Comparison of ENCODE assay signal across 1 cellular context in the genomic region with DNA sequence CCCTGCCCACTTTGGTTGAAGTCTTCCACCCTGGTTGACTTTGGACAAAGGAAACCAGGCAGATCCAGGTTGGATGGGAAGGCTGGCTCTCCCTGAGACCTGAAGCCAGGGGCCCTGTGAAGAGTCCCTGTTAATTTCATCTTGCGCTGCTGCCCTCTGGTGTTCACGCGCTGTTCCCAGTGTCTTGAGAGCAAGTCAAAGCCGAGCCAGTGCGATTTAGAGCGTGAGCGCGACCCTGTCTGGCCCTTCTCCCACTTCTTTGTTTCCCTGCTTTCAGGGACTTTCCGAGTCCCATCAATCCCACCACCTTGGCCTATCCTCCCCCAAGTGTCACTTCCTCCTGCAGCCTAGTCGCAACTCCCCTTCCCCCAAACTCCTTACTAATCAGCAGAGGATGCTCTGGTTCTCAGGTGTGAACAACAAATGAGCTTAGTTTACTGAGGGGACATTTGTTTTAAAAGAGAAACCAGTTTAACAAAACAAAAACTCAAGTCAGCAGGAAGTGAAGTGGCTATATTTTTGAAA.
TF ChIP-seq lines count a peak whose summit lies in the region.

No MANE protein-coding gene starts in this region.

TF ChIP-seq in GM12878, 131 proteins besides CTCF, POLR2A, EP300 and RAD21 (continued from another document):
- TF ChIP-seq, protein P1, sequence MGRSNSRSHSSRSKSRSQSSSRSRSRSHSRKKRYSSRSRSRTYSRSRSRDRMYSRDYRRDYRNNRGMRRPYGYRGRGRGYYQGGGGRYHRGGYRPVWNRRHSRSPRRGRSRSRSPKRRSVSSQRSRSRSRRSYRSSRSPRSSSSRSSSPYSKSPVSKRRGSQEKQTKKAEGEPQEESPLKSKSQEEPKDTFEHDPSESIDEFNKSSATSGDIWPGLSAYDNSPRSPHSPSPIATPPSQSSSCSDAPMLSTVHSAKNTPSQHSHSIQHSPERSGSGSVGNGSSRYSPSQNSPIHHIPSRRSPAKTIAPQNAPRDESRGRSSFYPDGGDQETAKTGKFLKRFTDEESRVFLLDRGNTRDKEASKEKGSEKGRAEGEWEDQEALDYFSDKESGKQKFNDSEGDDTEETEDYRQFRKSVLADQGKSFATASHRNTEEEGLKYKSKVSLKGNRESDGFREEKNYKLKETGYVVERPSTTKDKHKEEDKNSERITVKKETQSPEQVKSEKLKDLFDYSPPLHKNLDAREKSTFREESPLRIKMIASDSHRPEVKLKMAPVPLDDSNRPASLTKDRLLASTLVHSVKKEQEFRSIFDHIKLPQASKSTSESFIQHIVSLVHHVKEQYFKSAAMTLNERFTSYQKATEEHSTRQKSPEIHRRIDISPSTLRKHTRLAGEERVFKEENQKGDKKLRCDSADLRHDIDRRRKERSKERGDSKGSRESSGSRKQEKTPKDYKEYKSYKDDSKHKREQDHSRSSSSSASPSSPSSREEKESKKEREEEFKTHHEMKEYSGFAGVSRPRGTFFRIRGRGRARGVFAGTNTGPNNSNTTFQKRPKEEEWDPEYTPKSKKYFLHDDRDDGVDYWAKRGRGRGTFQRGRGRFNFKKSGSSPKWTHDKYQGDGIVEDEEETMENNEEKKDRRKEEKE (IDR thresholded peaks at IDR 0.05) = no peak
- TF ChIP-seq HCFC1 (IDR thresholded peaks at IDR 0.05; ENCODE audit: low read length) (no peak; the same call in 1 of the 2 replicates), NBN (IDR thresholded peaks at IDR 0.05) (peak; percentile 97), POLR2AphosphoS5 (IDR thresholded peaks at IDR 0.05; ENCODE audit: low read length) (peak; percentile 43; the same call in 1 of the 2 replicates), CHD2 (IDR thresholded peaks at IDR 0.05; ENCODE audit: borderline replicate concordance, low read depth, low read length) (peak; percentile 85; the same call in 1 of the 2 replicates), CREB1 (IDR thresholded peaks at IDR 0.05; ENCODE audit: low read depth) (no peak), BHLHE40 (IDR thresholded peaks at IDR 0.05; ENCODE audit: borderline replicate concordance in 1 of 2, low read depth in 2 of 2, low read length in 1 of 2) (peak; percentile 67 to 74), BACH1 (IDR thresholded peaks at IDR 0.05; ENCODE audit: borderline replicate concordance) (peak; percentile 50), MEF2B (IDR thresholded peaks at IDR 0.05; ENCODE audit: partially characterized antibody, poor library complexity, severe bottlenecking) (peak; percentile 76), MTA2 (IDR thresholded peaks at IDR 0.05; ENCODE audit: low read depth) (peak; percentile 94), BCL11A (IDR thresholded peaks at IDR 0.05; ENCODE audit: low read depth, low read length) (peak; percentile 89), TCF3 (IDR thresholded peaks at IDR 0.05; ENCODE audit: borderline replicate concordance, insufficient read depth, low read depth, low read length) (no peak), DPF2 (IDR thresholded peaks at IDR 0.05) (peak; percentile 89), SMARCA5 (IDR thresholded peaks at IDR 0.05) (peak; percentile 92), TCF12 (IDR thresholded peaks at IDR 0.05; ENCODE audit: low read depth, low read length) (peak; percentile 76), IKZF2 (IDR thresholded peaks at IDR 0.05) (peak; percentile 100), RUNX3 (IDR thresholded peaks at IDR 0.05; ENCODE audit: low read length) (no peak), IRF4 (IDR thresholded peaks at IDR 0.05; ENCODE audit: low read depth, low read length) (peak; percentile 93), PML (IDR thresholded peaks at IDR 0.05; ENCODE audit: low read length) (no peak), JUNB (IDR thresholded peaks at IDR 0.05) (no peak), YY1 (IDR thresholded peaks at IDR 0.05; ENCODE audit: low read depth, low read length) (peak; percentile 79), MXI1 (IDR thresholded peaks at IDR 0.05; ENCODE audit: low read depth, low read length) (no peak; the same call in none of the 2 replicates), PAX5 (IDR thresholded peaks at IDR 0.05; ENCODE audit: borderline replicate concordance, low read depth, low read length) (peak; percentile 86), SMAD1 (IDR thresholded peaks at IDR 0.05; ENCODE audit: low read depth, partially characterized antibody) (peak; percentile 66), ZBED1 (IDR thresholded peaks at IDR 0.05; ENCODE audit: borderline replicate concordance) (peak; percentile 73; the same call in 1 of the 2 replicates), ZSCAN29 (IDR thresholded peaks at IDR 0.05) (0 out of 2 replicates have a peak, but pooled peaks have one; percentile 51), HDGF (IDR thresholded peaks at IDR 0.05) (peak; percentile 79), MYB (IDR thresholded peaks at IDR 0.05; ENCODE audit: borderline replicate concordance, low read depth, low read length) (0 out of 2 replicates have a peak, but pooled peaks have one; percentile 13), KAT2A (conservative IDR thresholded peaks at IDR 0.05; ENCODE audit: control insufficient read depth, low read depth, low read length) (no peak), KLF5 (IDR thresholded peaks at IDR 0.05; ENCODE audit: partially characterized antibody) (no peak)
- TF ChIP-seq, protein P2, sequence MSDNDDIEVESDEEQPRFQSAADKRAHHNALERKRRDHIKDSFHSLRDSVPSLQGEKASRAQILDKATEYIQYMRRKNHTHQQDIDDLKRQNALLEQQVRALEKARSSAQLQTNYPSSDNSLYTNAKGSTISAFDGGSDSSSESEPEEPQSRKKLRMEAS (IDR thresholded peaks at IDR 0.05; ENCODE audit: low read depth, low read length) = peak; percentile 17; the same call in 1 of the 2 replicates
- TF ChIP-seq, protein P3, sequence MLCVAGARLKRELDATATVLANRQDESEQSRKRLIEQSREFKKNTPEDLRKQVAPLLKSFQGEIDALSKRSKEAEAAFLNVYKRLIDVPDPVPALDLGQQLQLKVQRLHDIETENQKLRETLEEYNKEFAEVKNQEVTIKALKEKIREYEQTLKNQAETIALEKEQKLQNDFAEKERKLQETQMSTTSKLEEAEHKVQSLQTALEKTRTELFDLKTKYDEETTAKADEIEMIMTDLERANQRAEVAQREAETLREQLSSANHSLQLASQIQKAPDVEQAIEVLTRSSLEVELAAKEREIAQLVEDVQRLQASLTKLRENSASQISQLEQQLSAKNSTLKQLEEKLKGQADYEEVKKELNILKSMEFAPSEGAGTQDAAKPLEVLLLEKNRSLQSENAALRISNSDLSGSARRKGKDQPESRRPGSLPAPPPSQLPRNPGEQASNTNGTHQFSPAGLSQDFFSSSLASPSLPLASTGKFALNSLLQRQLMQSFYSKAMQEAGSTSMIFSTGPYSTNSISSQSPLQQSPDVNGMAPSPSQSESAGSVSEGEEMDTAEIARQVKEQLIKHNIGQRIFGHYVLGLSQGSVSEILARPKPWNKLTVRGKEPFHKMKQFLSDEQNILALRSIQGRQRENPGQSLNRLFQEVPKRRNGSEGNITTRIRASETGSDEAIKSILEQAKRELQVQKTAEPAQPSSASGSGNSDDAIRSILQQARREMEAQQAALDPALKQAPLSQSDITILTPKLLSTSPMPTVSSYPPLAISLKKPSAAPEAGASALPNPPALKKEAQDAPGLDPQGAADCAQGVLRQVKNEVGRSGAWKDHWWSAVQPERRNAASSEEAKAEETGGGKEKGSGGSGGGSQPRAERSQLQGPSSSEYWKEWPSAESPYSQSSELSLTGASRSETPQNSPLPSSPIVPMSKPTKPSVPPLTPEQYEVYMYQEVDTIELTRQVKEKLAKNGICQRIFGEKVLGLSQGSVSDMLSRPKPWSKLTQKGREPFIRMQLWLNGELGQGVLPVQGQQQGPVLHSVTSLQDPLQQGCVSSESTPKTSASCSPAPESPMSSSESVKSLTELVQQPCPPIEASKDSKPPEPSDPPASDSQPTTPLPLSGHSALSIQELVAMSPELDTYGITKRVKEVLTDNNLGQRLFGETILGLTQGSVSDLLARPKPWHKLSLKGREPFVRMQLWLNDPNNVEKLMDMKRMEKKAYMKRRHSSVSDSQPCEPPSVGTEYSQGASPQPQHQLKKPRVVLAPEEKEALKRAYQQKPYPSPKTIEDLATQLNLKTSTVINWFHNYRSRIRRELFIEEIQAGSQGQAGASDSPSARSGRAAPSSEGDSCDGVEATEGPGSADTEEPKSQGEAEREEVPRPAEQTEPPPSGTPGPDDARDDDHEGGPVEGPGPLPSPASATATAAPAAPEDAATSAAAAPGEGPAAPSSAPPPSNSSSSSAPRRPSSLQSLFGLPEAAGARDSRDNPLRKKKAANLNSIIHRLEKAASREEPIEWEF (IDR thresholded peaks at IDR 0.05; ENCODE audit: insufficient replicate concordance, low read depth, low read length) = peak; percentile 45
- TF ChIP-seq, protein P4, sequence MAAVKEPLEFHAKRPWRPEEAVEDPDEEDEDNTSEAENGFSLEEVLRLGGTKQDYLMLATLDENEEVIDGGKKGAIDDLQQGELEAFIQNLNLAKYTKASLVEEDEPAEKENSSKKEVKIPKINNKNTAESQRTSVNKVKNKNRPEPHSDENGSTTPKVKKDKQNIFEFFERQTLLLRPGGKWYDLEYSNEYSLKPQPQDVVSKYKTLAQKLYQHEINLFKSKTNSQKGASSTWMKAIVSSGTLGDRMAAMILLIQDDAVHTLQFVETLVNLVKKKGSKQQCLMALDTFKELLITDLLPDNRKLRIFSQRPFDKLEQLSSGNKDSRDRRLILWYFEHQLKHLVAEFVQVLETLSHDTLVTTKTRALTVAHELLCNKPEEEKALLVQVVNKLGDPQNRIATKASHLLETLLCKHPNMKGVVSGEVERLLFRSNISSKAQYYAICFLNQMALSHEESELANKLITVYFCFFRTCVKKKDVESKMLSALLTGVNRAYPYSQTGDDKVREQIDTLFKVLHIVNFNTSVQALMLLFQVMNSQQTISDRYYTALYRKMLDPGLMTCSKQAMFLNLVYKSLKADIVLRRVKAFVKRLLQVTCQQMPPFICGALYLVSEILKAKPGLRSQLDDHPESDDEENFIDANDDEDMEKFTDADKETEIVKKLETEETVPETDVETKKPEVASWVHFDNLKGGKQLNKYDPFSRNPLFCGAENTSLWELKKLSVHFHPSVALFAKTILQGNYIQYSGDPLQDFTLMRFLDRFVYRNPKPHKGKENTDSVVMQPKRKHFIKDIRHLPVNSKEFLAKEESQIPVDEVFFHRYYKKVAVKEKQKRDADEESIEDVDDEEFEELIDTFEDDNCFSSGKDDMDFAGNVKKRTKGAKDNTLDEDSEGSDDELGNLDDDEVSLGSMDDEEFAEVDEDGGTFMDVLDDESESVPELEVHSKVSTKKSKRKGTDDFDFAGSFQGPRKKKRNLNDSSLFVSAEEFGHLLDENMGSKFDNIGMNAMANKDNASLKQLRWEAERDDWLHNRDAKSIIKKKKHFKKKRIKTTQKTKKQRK (IDR thresholded peaks at IDR 0.05; ENCODE audit: low read depth, low read length) = no peak
- TF ChIP-seq, protein P5, sequence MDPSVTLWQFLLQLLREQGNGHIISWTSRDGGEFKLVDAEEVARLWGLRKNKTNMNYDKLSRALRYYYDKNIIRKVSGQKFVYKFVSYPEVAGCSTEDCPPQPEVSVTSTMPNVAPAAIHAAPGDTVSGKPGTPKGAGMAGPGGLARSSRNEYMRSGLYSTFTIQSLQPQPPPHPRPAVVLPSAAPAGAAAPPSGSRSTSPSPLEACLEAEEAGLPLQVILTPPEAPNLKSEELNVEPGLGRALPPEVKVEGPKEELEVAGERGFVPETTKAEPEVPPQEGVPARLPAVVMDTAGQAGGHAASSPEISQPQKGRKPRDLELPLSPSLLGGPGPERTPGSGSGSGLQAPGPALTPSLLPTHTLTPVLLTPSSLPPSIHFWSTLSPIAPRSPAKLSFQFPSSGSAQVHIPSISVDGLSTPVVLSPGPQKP (IDR thresholded peaks at IDR 0.05; ENCODE audit: low read depth, low read length) = peak; percentile 19; the same call in 1 of the 2 replicates
- TF ChIP-seq, protein P6, sequence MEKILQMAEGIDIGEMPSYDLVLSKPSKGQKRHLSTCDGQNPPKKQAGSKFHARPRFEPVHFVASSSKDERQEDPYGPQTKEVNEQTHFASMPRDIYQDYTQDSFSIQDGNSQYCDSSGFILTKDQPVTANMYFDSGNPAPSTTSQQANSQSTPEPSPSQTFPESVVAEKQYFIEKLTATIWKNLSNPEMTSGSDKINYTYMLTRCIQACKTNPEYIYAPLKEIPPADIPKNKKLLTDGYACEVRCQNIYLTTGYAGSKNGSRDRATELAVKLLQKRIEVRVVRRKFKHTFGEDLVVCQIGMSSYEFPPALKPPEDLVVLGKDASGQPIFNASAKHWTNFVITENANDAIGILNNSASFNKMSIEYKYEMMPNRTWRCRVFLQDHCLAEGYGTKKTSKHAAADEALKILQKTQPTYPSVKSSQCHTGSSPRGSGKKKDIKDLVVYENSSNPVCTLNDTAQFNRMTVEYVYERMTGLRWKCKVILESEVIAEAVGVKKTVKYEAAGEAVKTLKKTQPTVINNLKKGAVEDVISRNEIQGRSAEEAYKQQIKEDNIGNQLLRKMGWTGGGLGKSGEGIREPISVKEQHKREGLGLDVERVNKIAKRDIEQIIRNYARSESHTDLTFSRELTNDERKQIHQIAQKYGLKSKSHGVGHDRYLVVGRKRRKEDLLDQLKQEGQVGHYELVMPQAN (conservative IDR thresholded peaks at IDR 0.05) = peak; percentile 53; the same call in 1 of the 2 replicates
- TF ChIP-seq, protein P7, sequence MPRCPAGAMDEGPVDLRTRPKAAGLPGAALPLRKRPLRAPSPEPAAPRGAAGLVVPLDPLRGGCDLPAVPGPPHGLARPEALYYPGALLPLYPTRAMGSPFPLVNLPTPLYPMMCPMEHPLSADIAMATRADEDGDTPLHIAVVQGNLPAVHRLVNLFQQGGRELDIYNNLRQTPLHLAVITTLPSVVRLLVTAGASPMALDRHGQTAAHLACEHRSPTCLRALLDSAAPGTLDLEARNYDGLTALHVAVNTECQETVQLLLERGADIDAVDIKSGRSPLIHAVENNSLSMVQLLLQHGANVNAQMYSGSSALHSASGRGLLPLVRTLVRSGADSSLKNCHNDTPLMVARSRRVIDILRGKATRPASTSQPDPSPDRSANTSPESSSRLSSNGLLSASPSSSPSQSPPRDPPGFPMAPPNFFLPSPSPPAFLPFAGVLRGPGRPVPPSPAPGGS (IDR thresholded peaks at IDR 0.05; ENCODE audit: borderline replicate concordance, insufficient read depth, low read depth, low read length, poor library complexity, severe bottlenecking) = peak; percentile 67
- TF ChIP-seq, protein P8, sequence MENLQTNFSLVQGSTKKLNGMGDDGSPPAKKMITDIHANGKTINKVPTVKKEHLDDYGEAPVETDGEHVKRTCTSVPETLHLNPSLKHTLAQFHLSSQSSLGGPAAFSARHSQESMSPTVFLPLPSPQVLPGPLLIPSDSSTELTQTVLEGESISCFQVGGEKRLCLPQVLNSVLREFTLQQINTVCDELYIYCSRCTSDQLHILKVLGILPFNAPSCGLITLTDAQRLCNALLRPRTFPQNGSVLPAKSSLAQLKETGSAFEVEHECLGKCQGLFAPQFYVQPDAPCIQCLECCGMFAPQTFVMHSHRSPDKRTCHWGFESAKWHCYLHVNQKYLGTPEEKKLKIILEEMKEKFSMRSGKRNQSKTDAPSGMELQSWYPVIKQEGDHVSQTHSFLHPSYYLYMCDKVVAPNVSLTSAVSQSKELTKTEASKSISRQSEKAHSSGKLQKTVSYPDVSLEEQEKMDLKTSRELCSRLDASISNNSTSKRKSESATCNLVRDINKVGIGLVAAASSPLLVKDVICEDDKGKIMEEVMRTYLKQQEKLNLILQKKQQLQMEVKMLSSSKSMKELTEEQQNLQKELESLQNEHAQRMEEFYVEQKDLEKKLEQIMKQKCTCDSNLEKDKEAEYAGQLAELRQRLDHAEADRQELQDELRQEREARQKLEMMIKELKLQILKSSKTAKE (IDR thresholded peaks at IDR 0.05; ENCODE audit: low read depth, poor library complexity, severe bottlenecking) = peak; percentile 85
